Comparison of ENCODE assay signal across 1 cellular context in genomic region chr4:77994194-77994721, GRCh38.
TF ChIP-seq lines count a peak whose summit lies in the region.

No MANE protein-coding gene starts in this region.

TF ChIP-seq in SK-N-SH, 30 proteins besides CTCF, POLR2A, EP300 and RAD21 (continued from another document):
- TF ChIP-seq, protein P1, sequence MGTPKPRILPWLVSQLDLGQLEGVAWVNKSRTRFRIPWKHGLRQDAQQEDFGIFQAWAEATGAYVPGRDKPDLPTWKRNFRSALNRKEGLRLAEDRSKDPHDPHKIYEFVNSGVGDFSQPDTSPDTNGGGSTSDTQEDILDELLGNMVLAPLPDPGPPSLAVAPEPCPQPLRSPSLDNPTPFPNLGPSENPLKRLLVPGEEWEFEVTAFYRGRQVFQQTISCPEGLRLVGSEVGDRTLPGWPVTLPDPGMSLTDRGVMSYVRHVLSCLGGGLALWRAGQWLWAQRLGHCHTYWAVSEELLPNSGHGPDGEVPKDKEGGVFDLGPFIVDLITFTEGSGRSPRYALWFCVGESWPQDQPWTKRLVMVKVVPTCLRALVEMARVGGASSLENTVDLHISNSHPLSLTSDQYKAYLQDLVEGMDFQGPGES (IDR thresholded peaks at IDR 0.05; ENCODE audit: low read depth, low read length), result no peak
- TF ChIP-seq NFIC (IDR thresholded peaks at IDR 0.05; ENCODE audit: borderline replicate concordance), result no peak
- no peak for TF ChIP-seq ELF1 (IDR thresholded peaks at IDR 0.05)
- no peak for TF ChIP-seq POLR2AphosphoS5 (IDR thresholded peaks at IDR 0.05; ENCODE audit: low read depth, low read length)
- TF ChIP-seq RXRA (IDR thresholded peaks at IDR 0.05; ENCODE audit: borderline replicate concordance, low read depth), result no peak
- no peak for TF ChIP-seq EZH2phosphoT487 (IDR thresholded peaks at IDR 0.05; ENCODE audit: borderline replicate concordance, low read depth)
- TF ChIP-seq, protein P2, sequence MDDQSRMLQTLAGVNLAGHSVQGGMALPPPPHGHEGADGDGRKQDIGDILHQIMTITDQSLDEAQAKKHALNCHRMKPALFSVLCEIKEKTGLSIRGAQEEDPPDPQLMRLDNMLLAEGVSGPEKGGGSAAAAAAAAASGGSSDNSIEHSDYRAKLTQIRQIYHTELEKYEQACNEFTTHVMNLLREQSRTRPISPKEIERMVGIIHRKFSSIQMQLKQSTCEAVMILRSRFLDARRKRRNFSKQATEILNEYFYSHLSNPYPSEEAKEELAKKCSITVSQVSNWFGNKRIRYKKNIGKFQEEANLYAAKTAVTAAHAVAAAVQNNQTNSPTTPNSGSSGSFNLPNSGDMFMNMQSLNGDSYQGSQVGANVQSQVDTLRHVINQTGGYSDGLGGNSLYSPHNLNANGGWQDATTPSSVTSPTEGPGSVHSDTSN (IDR thresholded peaks at IDR 0.05), result peak; percentile 17; the same call in 1 of the 2 replicates
- TF ChIP-seq FOXJ3 (CRISPR knock-in tag; IDR thresholded peaks at IDR 0.05), result no peak
- no peak for TF ChIP-seq MXI1 (IDR thresholded peaks at IDR 0.05; ENCODE audit: low read depth, low read length)
- no peak for TF ChIP-seq NRF1 (IDR thresholded peaks at IDR 0.05; ENCODE audit: low read depth, low read length)
- no peak for TF ChIP-seq YY1 (IDR thresholded peaks at IDR 0.05; ENCODE audit: low read depth)
- peak; percentile 28 for TF ChIP-seq CHD2 (IDR thresholded peaks at IDR 0.05; ENCODE audit: low read length, partially characterized antibody)
- TF ChIP-seq GATA2 (CRISPR knock-in tag; IDR thresholded peaks at IDR 0.05), result no peak
- TF ChIP-seq SMC3 (IDR thresholded peaks at IDR 0.05; ENCODE audit: low read depth, low read length), result peak; percentile 69
- no peak for TF ChIP-seq USF1 (IDR thresholded peaks at IDR 0.05; ENCODE audit: borderline replicate concordance, low read depth)
